20 cellular contexts compared by ENCODE assay signal in the genomic region with DNA sequence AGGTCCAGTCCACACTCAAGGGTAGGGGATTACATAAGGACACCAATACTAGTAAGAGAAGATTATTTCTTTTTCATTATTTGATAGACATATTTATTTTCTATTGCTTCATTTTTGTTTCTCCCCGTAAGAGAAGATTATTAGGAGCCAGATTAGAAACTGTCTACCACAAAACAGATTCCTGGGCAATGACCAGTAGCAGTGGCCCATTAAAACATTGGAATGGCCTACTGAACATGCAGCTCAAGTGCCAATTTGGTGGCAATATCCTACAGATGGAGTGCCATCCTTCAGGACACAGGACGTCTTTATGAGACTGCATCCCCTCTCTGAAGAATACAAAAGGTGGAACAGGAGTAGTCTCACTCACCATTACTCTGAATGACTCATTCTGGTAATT. TPM values are rescaled to one million over a fixed set of nuclear protein-coding genes. Genes with fewer than 3 reads are reported as not detected.
"Had no signal": no experiment of that assay in that cellular context is flagged by ENCODE, and none has a peak within 500 bp of the region (broad histone marks: within the 10 kb centered on the region; RNA-seq: fewer than 3 reads in every experiment).

No MANE protein-coding gene starts in this region.

- H3K4me1 Mint-ChIP-seq: activated B cell treated with CpG ODN at 0.5 μM for 24 hours; activated CD8-positive, alpha-beta memory T cell treated with anti-CD3 and anti-CD28 coated beads, Interleukin-2, amount 10 ng/mL, durations not matched to agents 7 days and 5 days; activated naive CD8-positive, alpha-beta T cell treated with anti-CD3 and anti-CD28 coated beads for 36 hours; nephron progenitor cell; stimulated activated naive CD8-positive, alpha-beta T cell treated with anti-CD3 and anti-CD28 coated beads, Interleukin-15, amount 100 ng/mL, for 72 hours had no signal

- ATAC-seq: activated CD8-positive, alpha-beta memory T cell treated with anti-CD3 and anti-CD28 coated beads, Interleukin-2, amount 10 ng/mL, durations not matched to agents 7 days and 5 days; left lung; stimulated activated naive CD8-positive, alpha-beta T cell treated with anti-CD3 and anti-CD28 coated beads, Interleukin-15, amount 100 ng/mL, for 72 hours had no signal

- H3K36me3 ChIP-seq: left lung, suprapubic skin, transverse colon, vagina had no signal

- H3K4me3 Mint-ChIP-seq: activated B cell treated with CpG ODN at 0.5 μM for 24 hours; activated CD4-positive, alpha-beta memory T cell treated with anti-CD3 and anti-CD28 coated beads for 36 hours; activated CD8-positive, alpha-beta memory T cell treated with anti-CD3 and anti-CD28 coated beads, Interleukin-2, amount 10 ng/mL, durations not matched to agents 7 days and 5 days; activated naive CD8-positive, alpha-beta T cell treated with anti-CD3 and anti-CD28 coated beads for 36 hours; nephron progenitor cell; stimulated activated naive CD8-positive, alpha-beta T cell treated with anti-CD3 and anti-CD28 coated beads, Interleukin-15, amount 100 ng/mL, for 72 hours; T-helper 2 cell treated with Interferon-gamma antibody and Interleukin-4, amounts not matched to agents 5 μg/mL and 100 μg/mL, for 36 hours had no signal

- DNase-seq: activated B cell treated with CpG ODN at 0.5 μM for 24 hours; activated CD4-positive, alpha-beta memory T cell treated with anti-CD3 and anti-CD28 coated beads for 36 hours; activated CD4-positive, alpha-beta T cell treated with anti-CD3 and anti-CD28 coated beads for 4 hours; activated CD8-positive, alpha-beta memory T cell treated with anti-CD3 and anti-CD28 coated beads, Interleukin-2, amount 10 ng/mL, durations not matched to agents 7 days and 5 days; activated naive CD4-positive, alpha-beta T cell; activated naive CD8-positive, alpha-beta T cell treated with anti-CD3 and anti-CD28 coated beads for 36 hours; amniotic stem cell; foreskin melanocyte; hypothalamus; islet precursor cell; left lung; nephron progenitor cell; nucleus accumbens; posterior cingulate gyrus; retina; stimulated activated naive CD8-positive, alpha-beta T cell treated with anti-CD3 and anti-CD28 coated beads, Interleukin-15, amount 100 ng/mL, for 72 hours; transverse colon had no signal

- H3K4me1 ChIP-seq: left lung, suprapubic skin had no signal

- H3K36me3 Mint-ChIP-seq: activated CD4-positive, alpha-beta memory T cell treated with anti-CD3 and anti-CD28 coated beads for 36 hours; activated CD8-positive, alpha-beta memory T cell treated with anti-CD3 and anti-CD28 coated beads, Interleukin-2, amount 10 ng/mL, durations not matched to agents 7 days and 5 days; activated naive CD8-positive, alpha-beta T cell treated with anti-CD3 and anti-CD28 coated beads for 36 hours had no signal

- H3K9me3 Mint-ChIP-seq: activated B cell treated with CpG ODN at 0.5 μM for 24 hours; activated CD4-positive, alpha-beta memory T cell treated with anti-CD3 and anti-CD28 coated beads for 36 hours; activated naive CD8-positive, alpha-beta T cell treated with anti-CD3 and anti-CD28 coated beads for 36 hours; nephron progenitor cell; stimulated activated naive CD8-positive, alpha-beta T cell treated with anti-CD3 and anti-CD28 coated beads, Interleukin-15, amount 100 ng/mL, for 72 hours; T-helper 2 cell treated with Interferon-gamma antibody and Interleukin-4, amounts not matched to agents 5 μg/mL and 100 μg/mL, for 36 hours had no signal

- H3K27ac Mint-ChIP-seq: activated B cell treated with CpG ODN at 0.5 μM for 24 hours; activated CD4-positive, alpha-beta memory T cell treated with anti-CD3 and anti-CD28 coated beads for 36 hours; activated CD8-positive, alpha-beta memory T cell treated with anti-CD3 and anti-CD28 coated beads, Interleukin-2, amount 10 ng/mL, durations not matched to agents 7 days and 5 days; activated naive CD8-positive, alpha-beta T cell treated with anti-CD3 and anti-CD28 coated beads for 36 hours; nephron progenitor cell; stimulated activated naive CD8-positive, alpha-beta T cell treated with anti-CD3 and anti-CD28 coated beads, Interleukin-15, amount 100 ng/mL, for 72 hours; T-helper 2 cell treated with Interferon-gamma antibody and Interleukin-4, amounts not matched to agents 5 μg/mL and 100 μg/mL, for 36 hours had no signal

- H3K27ac ChIP-seq: left lung, suprapubic skin, transverse colon, vagina had no signal

- H3K27me3 ChIP-seq: left lung, suprapubic skin, transverse colon, vagina had no signal

- H3K4me3 ChIP-seq: left lung, suprapubic skin, transverse colon, vagina had no signal

- H3K9me3 ChIP-seq: left lung, suprapubic skin, transverse colon, vagina had no signal

RNA-seq across cellular contexts. Expression of gene ARHGAP29, which starts 34.0 kb away (rescaled TPM):
- total RNA-seq: activated B cell treated with CpG ODN at 0.5 μM for 24 hours; activated CD8-positive, alpha-beta memory T cell treated with anti-CD3 and anti-CD28 coated beads, Interleukin-2, amount 10 ng/mL, durations not matched to agents 7 days and 5 days; activated naive CD8-positive, alpha-beta T cell treated with anti-CD3 and anti-CD28 coated beads for 36 hours had no signal
